Comparison of ENCODE assay signal across 9 cellular contexts in the genomic region with DNA sequence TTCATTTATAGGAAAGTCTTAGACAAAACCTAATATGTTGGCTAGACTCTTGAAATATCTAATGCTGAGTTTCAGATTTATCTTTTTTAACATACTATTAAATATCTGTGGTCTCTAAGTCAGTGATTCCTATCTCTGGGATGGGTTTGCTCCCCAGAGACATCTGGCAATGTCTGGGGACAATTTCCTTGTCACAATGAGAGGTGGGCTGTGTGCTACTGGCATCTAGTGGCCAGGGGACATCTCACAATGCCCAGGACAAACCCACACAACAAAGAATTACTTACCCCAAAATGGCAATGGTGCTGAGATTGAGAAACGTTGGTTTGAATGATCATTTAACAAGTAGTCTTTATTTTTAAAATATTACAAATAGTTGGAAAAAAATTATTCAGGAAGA.
DNase-seq lines count a peak whose midpoint lies in the region; ATAC-seq, FAIRE-seq and TF ChIP-seq lines count a peak whose summit lies in the region.
"Had no signal": no experiment of that assay in that cellular context is flagged by ENCODE, and none has a peak within 500 bp of the region (broad histone marks: within the 10 kb centered on the region; RNA-seq: fewer than 3 reads in every experiment).

No MANE protein-coding gene starts in this region.

- H3K9me3 ChIP-seq in A549 (no peaks in the 10 kb centered on the region), ascending aorta (no peaks in the 10 kb centered on the region)

- no peak overlapping the region for H3K4me3 Mint-ChIP-seq in glutamatergic neuron (ENCODE audit: unreplicated experiment)

- ATAC-seq in A549, result peak in 1 of 2 experiments; percentile 53; a peak in 1 of 6 replicates
- no peak for ATAC-seq in HG03159 (IDR thresholded peaks at IDR 0.05; ENCODE audit: unreplicated experiment)

- H3K9me3 Mint-ChIP-seq in glutamatergic neuron (ENCODE audit: unreplicated experiment), result no peaks in the 10 kb centered on the region

- H3K36me3 Mint-ChIP-seq in glutamatergic neuron (ENCODE audit: unreplicated experiment), result no peaks in the 10 kb centered on the region

- no peak overlapping the region for H3K4me2 ChIP-seq in A549

- H3K27ac Mint-ChIP-seq in glutamatergic neuron (ENCODE audit: unreplicated experiment), result no peak overlapping the region

- no peaks in the 10 kb centered on the region for H3K27me3 ChIP-seq in ascending aorta

- no peak overlapping the region for H3K27ac ChIP-seq in A549
- H3K27ac ChIP-seq in ascending aorta, result no peak overlapping the region

- peak; percentile 54 to 55; a peak in 3 of 5 replicates for TF ChIP-seq RAD21 in A549 (conservative IDR thresholded peaks at IDR 0.05 in 1 of 2, IDR thresholded peaks at IDR 0.05 in 1 of 2)

- WGBS in A549 (ENCODE audit: missing lambda C conversion rate), result 12% methylated on average over 1 of the region's 1 CpG

- CTCF ChIA-PET in A549 (lab: Yijun Ruan, JAX), result interaction anchor here (0.7 kb wide), 1 partner anchor 899 kb away, joined by 3 read pairs; no protein-coding TSS in a partner anchor

- intact Hi-C loops in ascending aorta (cut with DNase I), result no loop called here

- peaks cover 0 to 6% of the 10 kb centered on the region in 2 donors for H3K36me3 ChIP-seq in ascending aorta

- no peak for TF ChIP-seq POLR2A in A549 (IDR thresholded peaks at IDR 0.05; ENCODE audit: low read length)

- no peak overlapping the region for H3K4me3 ChIP-seq in A549
- H3K4me3 ChIP-seq in GM12875 (ENCODE audit: low read depth, low read length), result no peak overlapping the region
- H3K4me3 ChIP-seq in ascending aorta, result no peak overlapping the region

- no peak for TF ChIP-seq EP300 in A549 (IDR thresholded peaks at IDR 0.05)

- TF ChIP-seq CTCF in A549 (IDR thresholded peaks at IDR 0.05), result peak; percentile 42
- peak; percentile 13; the same call in 1 of the 2 replicates for TF ChIP-seq CTCF in GM12875 (IDR thresholded peaks at IDR 0.05; ENCODE audit: borderline replicate concordance, insufficient read depth, low read depth, low read length)
- peak; percentile 42 for TF ChIP-seq CTCF in glutamatergic neuron (IDR thresholded peaks at IDR 0.05; ENCODE audit: partially characterized antibody, unreplicated experiment)
- TF ChIP-seq CTCF in ascending aorta (IDR thresholded peaks at IDR 0.05), result peak in 1 of 3 experiments; percentile 32

- H3K4me1 Mint-ChIP-seq in glutamatergic neuron (ENCODE audit: low read depth, unreplicated experiment), result peaks cover 5% of the 10 kb centered on the region

- FAIRE-seq in A549 (lab: Jason Lieb, UNC), result no peak

- H3K4me1 ChIP-seq in A549, result no peaks in the 10 kb centered on the region
- H3K4me1 ChIP-seq in ascending aorta, result no peaks in the 10 kb centered on the region

- DNase-seq in A549 (ENCODE audit: low read depth in 1 of 2, low spot score in 1 of 2) (peak in 1 of 2 experiments; percentile 27), RKO (ENCODE audit: low spot score) (peak; percentile 42), glutamatergic neuron (peak; percentile 58), epidermal melanocyte (ENCODE audit: insufficient read length, low spot score) (no peak), ascending aorta (ENCODE audit: low spot score in 2 of 2) (no peak), NCI-H510A (lab: John Stamatoyannopoulos, UW) (no peak)
- DNase-seq: effector CD8-positive, alpha-beta T cell had no signal

- H3K27me3 Mint-ChIP-seq in glutamatergic neuron (ENCODE audit: unreplicated experiment), result no peaks in the 10 kb centered on the region

- POLR2A ChIA-PET in A549 (lab: Yijun Ruan, JAX), result no interaction called here

TF ChIP-seq in A549, 52 proteins besides CTCF, POLR2A, EP300 and RAD21:
- TF ChIP-seq SMC3 (IDR thresholded peaks at IDR 0.05), result peak; percentile 31; the same call in 1 of the 3 replicates
- no peak for TF ChIP-seq KDM5A (IDR thresholded peaks at IDR 0.05)
- no peak for TF ChIP-seq ESRRA (IDR thresholded peaks at IDR 0.05; ENCODE audit: borderline replicate concordance, low read length)
- no peak for TF ChIP-seq HOXB5 (CRISPR knock-in tag; IDR thresholded peaks at IDR 0.05)
- TF ChIP-seq, protein P1, sequence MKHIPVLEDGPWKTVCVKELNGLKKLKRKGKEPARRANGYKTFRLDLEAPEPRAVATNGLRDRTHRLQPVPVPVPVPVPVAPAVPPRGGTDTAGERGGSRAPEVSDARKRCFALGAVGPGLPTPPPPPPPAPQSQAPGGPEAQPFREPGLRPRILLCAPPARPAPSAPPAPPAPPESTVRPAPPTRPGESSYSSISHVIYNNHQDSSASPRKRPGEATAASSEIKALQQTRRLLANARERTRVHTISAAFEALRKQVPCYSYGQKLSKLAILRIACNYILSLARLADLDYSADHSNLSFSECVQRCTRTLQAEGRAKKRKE (CRISPR knock-in tag; IDR thresholded peaks at IDR 0.05; ENCODE audit: low read depth), result no peak

Comparison
In these comparisons a context has a peak if more than half of its experiments do, and no peak if none do; other contexts are left out.
1. DNase-seq: peak in RKO (single experiment) and glutamatergic neuron (single experiment); none in epidermal melanocyte (single experiment), ascending aorta (0 of 2) and NCI-H510A (single experiment).